ENCODE assay signal across 6 cellular contexts in genomic region chr19:19488041-19488874, GRCh38. TPM values are rescaled to one million over a fixed set of nuclear protein-coding genes. Genes with fewer than 3 reads are reported as not detected.
DNase-seq lines count a peak whose midpoint lies in the region; ATAC-seq and TF ChIP-seq lines count a peak whose summit lies in the region.

No MANE protein-coding gene starts in this region.

- H3K36me3 ChIP-seq in left ventricle myocardium inferior (peaks cover 14% of the 10 kb centered on the region), vagina (peaks cover 0 to 3% of the 10 kb centered on the region in 2 donors)

- H3K27ac Mint-ChIP-seq in immature natural killer cell, result peak overlapping the region; percentile 94 to 98 (median 98)

- TF ChIP-seq POLR2A in vagina (IDR thresholded peaks at IDR 0.05), result no peak

- no peak for DNase-seq in left ventricle myocardium inferior
- DNase-seq in cardiac septum (ENCODE audit: low spot score), result no peak
- no peak for DNase-seq in immature natural killer cell
- DNase-seq in vagina (ENCODE audit: extremely low spot score in 2 of 2), result no peak
- no peak for DNase-seq in NAMALWA (ENCODE audit: low spot score)

- peaks cover 50 to 55% of the 10 kb centered on the region in 2 donors for H3K4me1 Mint-ChIP-seq in immature natural killer cell

- peaks cover 63% of the 10 kb centered on the region for H3K4me1 ChIP-seq in left ventricle myocardium inferior
- H3K4me1 ChIP-seq in vagina, result peaks cover 57% of the 10 kb centered on the region

- H3K27ac ChIP-seq in left ventricle myocardium inferior (replicated peaks), result peak overlapping the region; percentile 80
- H3K27ac ChIP-seq in vagina, result peak overlapping the region; percentile 75

- H3K9me3 Mint-ChIP-seq in immature natural killer cell, result no peaks in the 10 kb centered on the region

- H3K27me3 Mint-ChIP-seq in immature natural killer cell (ENCODE audit: low read depth in 3 of 3), result peaks cover 0 to 37% (median 22%) of the 10 kb centered on the region in 3 donors

- peak overlapping the region; percentile 75 to 88 (median 78) for H3K4me3 Mint-ChIP-seq in immature natural killer cell

- TF ChIP-seq CTCF in left ventricle myocardium inferior (IDR thresholded peaks at IDR 0.05; ENCODE audit: borderline replicate concordance) (no peak), vagina (IDR thresholded peaks at IDR 0.05) (no peak)

- intact Hi-C loops in left ventricle myocardium inferior (cut with micrococcal nuclease), result no loop called here
- intact Hi-C loops in cardiac septum (cut with DNase I), result no loop called here
- intact Hi-C loops in vagina (cut with DNase I), result loop anchor here (10.0 kb wide), 1 partner anchor 83 kb away; the partner anchor contains the start of gene GATAD2A

- peaks cover 0 to 4% (median 0%) of the 10 kb centered on the region in 3 donors for H3K36me3 Mint-ChIP-seq in immature natural killer cell

- peak overlapping the region; percentile 46 for H3K4me3 ChIP-seq in left ventricle myocardium inferior
- H3K4me3 ChIP-seq in vagina, result no peak overlapping the region

- no peak for ATAC-seq in HG03571 (IDR thresholded peaks at IDR 0.05; ENCODE audit: unreplicated experiment)

- H3K9me3 ChIP-seq in left ventricle myocardium inferior (replicated peaks) (no peaks in the 10 kb centered on the region), vagina (no peaks in the 10 kb centered on the region)

- H3K27me3 ChIP-seq in left ventricle myocardium inferior (ENCODE audit: low read depth), result no peaks in the 10 kb centered on the region
- H3K27me3 ChIP-seq in vagina, result no peaks in the 10 kb centered on the region

RNA-seq across cellular contexts. Expression of gene TSSK6, which starts 27.1 kb away (rescaled TPM):
- 0.77 TPM for total RNA-seq in left ventricle myocardium inferior
- total RNA-seq in cardiac septum, result 1.2 TPM
- polyA plus RNA-seq in immature natural killer cell, result under 1 TPM in 2 of 3 donors, not detected in 1; 0.66 to 0.96 TPM
- 0.98 TPM for total RNA-seq in vagina

RNA-seq across cellular contexts. Expression of gene NDUFA13, which starts 27.8 kb away (rescaled TPM):
- total RNA-seq in left ventricle myocardium inferior (1,029 TPM), cardiac septum (779 TPM), vagina (47.9 TPM)
- polyA plus RNA-seq in immature natural killer cell, result 100 to 1,000 TPM; 242 to 566 (median 301) TPM

RNA-seq across cellular contexts. Expression of gene YJEFN3, which starts 40.5 kb away (rescaled TPM):
- 7.8 TPM for total RNA-seq in left ventricle myocardium inferior
- 6.7 TPM for total RNA-seq in cardiac septum
- polyA plus RNA-seq in immature natural killer cell, result under 1 TPM in 1 of 3 donors, not detected in 2; 0.21 TPM
- total RNA-seq in vagina, result 2.5 TPM

RNA-seq across cellular contexts. Expression of gene CILP2, which starts 49.8 kb away (rescaled TPM):
- 0.08 TPM for total RNA-seq in left ventricle myocardium inferior
- 0.24 TPM for total RNA-seq in cardiac septum
- not detected for polyA plus RNA-seq in immature natural killer cell
- 0.98 TPM for total RNA-seq in vagina

Comparison
In these comparisons a context has a peak if more than half of its experiments do, and no peak if none do; other contexts are left out.
1. RNA of gene NDUFA13, which starts 27.8 kb away (total RNA-seq): 1,029 TPM in left ventricle myocardium inferior (single experiment) and 779 TPM in cardiac septum (single experiment); 47.9 TPM in vagina (single experiment); every median in the first group is over 10 times any median in the second.